Comparison of ENCODE assay signal across 24 cellular contexts in the genomic region with DNA sequence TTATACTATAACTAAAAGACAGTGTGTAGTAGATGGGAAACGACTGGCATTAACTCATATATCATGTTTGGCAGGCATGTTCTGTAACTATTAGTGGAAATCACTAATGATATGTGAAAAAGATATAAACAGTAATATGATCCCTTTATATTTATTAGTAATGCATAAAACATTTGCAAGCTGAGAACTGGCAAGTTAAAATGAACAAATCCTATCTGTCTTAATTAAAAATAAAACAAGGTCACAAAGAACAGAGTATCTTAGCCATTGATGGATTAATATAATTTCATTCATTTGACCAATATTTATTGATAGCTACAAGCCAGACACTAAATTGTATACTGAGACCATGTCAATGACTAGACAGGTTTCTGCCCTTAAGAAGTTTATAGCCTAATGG.
DNase-seq lines count a peak whose midpoint lies in the region; ATAC-seq, FAIRE-seq and TF ChIP-seq lines count a peak whose summit lies in the region.
"Had no signal": no experiment of that assay in that cellular context is flagged by ENCODE, and none has a peak within 500 bp of the region (broad histone marks: within the 10 kb centered on the region; RNA-seq: fewer than 3 reads in every experiment).

No MANE protein-coding gene starts in this region.

- 74 to 87% (median 79%) methylated on average over 1 of the region's 1 CpG for whole genome bisulfite sequencing in ovary, 3 donors

- H3K4me1 ChIP-seq in CD8-positive, alpha-beta memory T cell (ENCODE audit: insufficient read depth, low read length): no peaks in the 10 kb centered on the region
- no peaks in the 10 kb centered on the region for H3K4me1 ChIP-seq in ovary (ENCODE audit: insufficient read depth)
- H3K4me1 ChIP-seq: A549; BLaER1 treated with 17β-estradiol and CSF1 and Interleukin-3, amounts not matched to agents 10 nM and 100 nM had no signal

- H3K36me3 Mint-ChIP-seq in CD8-positive, alpha-beta memory T cell: peaks cover 0 to 3% (median 0%) of the 10 kb centered on the region in 3 donors
- no peaks in the 10 kb centered on the region for H3K36me3 Mint-ChIP-seq in activated T-cell treated with anti-CD3 and anti-CD28 coated beads, Interleukin-2, amount 50 U/mL, for 24 hours (ENCODE audit: low read depth)
- H3K36me3 Mint-ChIP-seq: CD8-positive, alpha-beta T cell had no signal

- no peak for TF ChIP-seq CTCF in ovary (IDR thresholded peaks at IDR 0.05)

- no peak for TF ChIP-seq POLR2A in ovary (IDR thresholded peaks at IDR 0.05)

- DNase-seq in CD8-positive, alpha-beta memory T cell: no peak
- DNase-seq in RCC 7860 (ENCODE audit: low spot score) (no peak), ovary (no peak), kidney tubule cell (ENCODE audit: low spot score) (no peak)
- no peak for DNase-seq in activated T-cell treated with anti-CD3 and anti-CD28 coated beads, Interleukin-2, amount 50 U/mL, for 24 hours
- DNase-seq: AML-193; Caco-2; Calu3; CD4-positive, alpha-beta T cell; CD8-positive, alpha-beta T cell; DMS79 treated with DMSO at 0.1 percent for 48 hours; GDM1 had no signal

- no peak overlapping the region for H3K27ac Mint-ChIP-seq in CD8-positive, alpha-beta memory T cell
- H3K27ac Mint-ChIP-seq in activated T-cell treated with anti-CD3 and anti-CD28 coated beads, Interleukin-2, amount 50 U/mL, for 24 hours: no peak overlapping the region
- H3K27ac Mint-ChIP-seq: B cell; CD4-positive, alpha-beta T cell; CD8-positive, alpha-beta T cell had no signal

- no peak overlapping the region for H3K4me3 ChIP-seq in CD8-positive, alpha-beta memory T cell (ENCODE audit: low read length)
- H3K4me3 ChIP-seq in ovary: no peak overlapping the region
- H3K4me3 ChIP-seq: A549; BLaER1 treated with 17β-estradiol and CSF1 and Interleukin-3, amounts not matched to agents 10 nM and 100 nM; GM12878 had no signal

- H3K9me3 Mint-ChIP-seq in CD8-positive, alpha-beta memory T cell: no peaks in the 10 kb centered on the region
- no peaks in the 10 kb centered on the region for H3K9me3 Mint-ChIP-seq in activated T-cell treated with anti-CD3 and anti-CD28 coated beads, Interleukin-2, amount 50 U/mL, for 24 hours
- H3K9me3 Mint-ChIP-seq: CD4-positive, alpha-beta T cell; CD8-positive, alpha-beta T cell had no signal

- H3K27me3 ChIP-seq in CD8-positive, alpha-beta memory T cell (ENCODE audit: insufficient read depth, low read length, poor library complexity, severe bottlenecking): no peaks in the 10 kb centered on the region
- no peaks in the 10 kb centered on the region for H3K27me3 ChIP-seq in ovary
- H3K27me3 ChIP-seq: BLaER1 treated with 17β-estradiol and CSF1 and Interleukin-3, amounts not matched to agents 10 nM and 100 nM had no signal

- H3K4me1 Mint-ChIP-seq in CD8-positive, alpha-beta memory T cell: no peaks in the 10 kb centered on the region
- H3K4me1 Mint-ChIP-seq in activated T-cell treated with anti-CD3 and anti-CD28 coated beads, Interleukin-2, amount 50 U/mL, for 24 hours (ENCODE audit: low read depth): no peaks in the 10 kb centered on the region
- H3K4me1 Mint-ChIP-seq: B cell had no signal

- peak; percentile 35 for FAIRE-seq in RCC 7860 (lab: Jason Lieb, UNC)
- FAIRE-seq: A549, D721Med, GM12878, GM12892, GM18507 had no signal

- POLR2A ChIA-PET in CD8-positive, alpha-beta memory T cell (lab: Charles Lee): no interaction called here

- TF ChIP-seq EP300 in ovary (IDR thresholded peaks at IDR 0.05): no peak

- intact Hi-C loops in ovary (cut with DNase I): no loop called here

- no peaks in the 10 kb centered on the region for H3K36me3 ChIP-seq in CD8-positive, alpha-beta memory T cell (ENCODE audit: insufficient read depth, low read length)
- H3K36me3 ChIP-seq in KOPT-K1 (ENCODE audit: insufficient read depth, low read length) (no peaks in the 10 kb centered on the region), ovary (no peaks in the 10 kb centered on the region)
- H3K36me3 ChIP-seq: BLaER1 treated with 17β-estradiol and CSF1 and Interleukin-3, amounts not matched to agents 10 nM and 100 nM had no signal

- no peaks in the 10 kb centered on the region for H3K9me3 ChIP-seq in CD8-positive, alpha-beta memory T cell (ENCODE audit: low read length)
- H3K9me3 ChIP-seq in KOPT-K1 (ENCODE audit: insufficient read depth, low read length, poor library complexity, severe bottlenecking): peaks cover 3% of the 10 kb centered on the region
- no peaks in the 10 kb centered on the region for H3K9me3 ChIP-seq in ovary
- H3K9me3 ChIP-seq: A549; BLaER1 treated with 17β-estradiol and CSF1 and Interleukin-3, amounts not matched to agents 10 nM and 100 nM; Caco-2 had no signal

- ATAC-seq in SK-N-SH treated with all-trans-retinoic acid at 6 μM for 48 hours (no peak), GM21528 (IDR thresholded peaks at IDR 0.05; ENCODE audit: low FRiP score, unreplicated experiment) (no peak)
- ATAC-seq: A549; CD8-positive, alpha-beta T cell; GM12878 had no signal

- H3K27me3 Mint-ChIP-seq in CD8-positive, alpha-beta memory T cell: no peaks in the 10 kb centered on the region
- no peaks in the 10 kb centered on the region for H3K27me3 Mint-ChIP-seq in activated T-cell treated with anti-CD3 and anti-CD28 coated beads, Interleukin-2, amount 50 U/mL, for 24 hours
- H3K27me3 Mint-ChIP-seq: B cell; CD4-positive, alpha-beta T cell had no signal

- H3K27ac ChIP-seq in CD8-positive, alpha-beta memory T cell (ENCODE audit: low read depth, low read length): peak overlapping the region; percentile 62
- H3K27ac ChIP-seq in KOPT-K1 (ENCODE audit: low read depth, low read length, poor library complexity, severe bottlenecking) (peak overlapping the region; percentile 53), ovary (no peak overlapping the region)
- H3K27ac ChIP-seq: 22Rv1; A549; BLaER1 treated with 17β-estradiol and CSF1 and Interleukin-3, amounts not matched to agents 10 nM and 100 nM; C4-2B had no signal

- no peak overlapping the region for H3K4me3 Mint-ChIP-seq in CD8-positive, alpha-beta memory T cell
- H3K4me3 Mint-ChIP-seq in activated T-cell treated with anti-CD3 and anti-CD28 coated beads, Interleukin-2, amount 50 U/mL, for 24 hours: no peak overlapping the region
- H3K4me3 Mint-ChIP-seq: B cell; CD4-positive, alpha-beta T cell; CD8-positive, alpha-beta T cell had no signal

- CTCF ChIA-PET in CD8-positive, alpha-beta memory T cell (lab: Charles Lee): no interaction called here

TF ChIP-seq in SK-N-SH treated with all-trans-retinoic acid at 6 μM for 48 hours, 23 proteins besides CTCF, POLR2A, EP300 and RAD21 (continues in another document):
- TF ChIP-seq PPARA (CRISPR knock-in tag; IDR thresholded peaks at IDR 0.05; ENCODE audit: borderline replicate concordance) (no peak), GLIS3 (CRISPR knock-in tag; IDR thresholded peaks at IDR 0.05) (no peak), CSDC2 (CRISPR knock-in tag; IDR thresholded peaks at IDR 0.05) (no peak), ZNF8 (CRISPR knock-in tag; IDR thresholded peaks at IDR 0.05) (no peak), TCF4 (CRISPR knock-in tag; IDR thresholded peaks at IDR 0.05; ENCODE audit: borderline replicate concordance) (no peak), ISL1 (CRISPR knock-in tag; IDR thresholded peaks at IDR 0.05) (no peak), ZNF565 (CRISPR knock-in tag; conservative IDR thresholded peaks at IDR 0.05; ENCODE audit: low read depth) (no peak), RARB (CRISPR knock-in tag; IDR thresholded peaks at IDR 0.05) (peak; percentile 77; the same call in 1 of the 2 replicates), TOX (CRISPR knock-in tag; IDR thresholded peaks at IDR 0.05; ENCODE audit: borderline replicate concordance) (peak; percentile 94), ZC3H10 (CRISPR knock-in tag; IDR thresholded peaks at IDR 0.05) (peak; percentile 77)
- TF ChIP-seq, protein P1, sequence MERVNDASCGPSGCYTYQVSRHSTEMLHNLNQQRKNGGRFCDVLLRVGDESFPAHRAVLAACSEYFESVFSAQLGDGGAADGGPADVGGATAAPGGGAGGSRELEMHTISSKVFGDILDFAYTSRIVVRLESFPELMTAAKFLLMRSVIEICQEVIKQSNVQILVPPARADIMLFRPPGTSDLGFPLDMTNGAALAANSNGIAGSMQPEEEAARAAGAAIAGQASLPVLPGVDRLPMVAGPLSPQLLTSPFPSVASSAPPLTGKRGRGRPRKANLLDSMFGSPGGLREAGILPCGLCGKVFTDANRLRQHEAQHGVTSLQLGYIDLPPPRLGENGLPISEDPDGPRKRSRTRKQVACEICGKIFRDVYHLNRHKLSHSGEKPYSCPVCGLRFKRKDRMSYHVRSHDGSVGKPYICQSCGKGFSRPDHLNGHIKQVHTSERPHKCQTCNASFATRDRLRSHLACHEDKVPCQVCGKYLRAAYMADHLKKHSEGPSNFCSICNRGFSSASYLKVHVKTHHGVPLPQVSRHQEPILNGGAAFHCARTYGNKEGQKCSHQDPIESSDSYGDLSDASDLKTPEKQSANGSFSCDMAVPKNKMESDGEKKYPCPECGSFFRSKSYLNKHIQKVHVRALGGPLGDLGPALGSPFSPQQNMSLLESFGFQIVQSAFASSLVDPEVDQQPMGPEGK (CRISPR knock-in tag; IDR thresholded peaks at IDR 0.05; ENCODE audit: borderline replicate concordance): no peak
- TF ChIP-seq, protein P2, sequence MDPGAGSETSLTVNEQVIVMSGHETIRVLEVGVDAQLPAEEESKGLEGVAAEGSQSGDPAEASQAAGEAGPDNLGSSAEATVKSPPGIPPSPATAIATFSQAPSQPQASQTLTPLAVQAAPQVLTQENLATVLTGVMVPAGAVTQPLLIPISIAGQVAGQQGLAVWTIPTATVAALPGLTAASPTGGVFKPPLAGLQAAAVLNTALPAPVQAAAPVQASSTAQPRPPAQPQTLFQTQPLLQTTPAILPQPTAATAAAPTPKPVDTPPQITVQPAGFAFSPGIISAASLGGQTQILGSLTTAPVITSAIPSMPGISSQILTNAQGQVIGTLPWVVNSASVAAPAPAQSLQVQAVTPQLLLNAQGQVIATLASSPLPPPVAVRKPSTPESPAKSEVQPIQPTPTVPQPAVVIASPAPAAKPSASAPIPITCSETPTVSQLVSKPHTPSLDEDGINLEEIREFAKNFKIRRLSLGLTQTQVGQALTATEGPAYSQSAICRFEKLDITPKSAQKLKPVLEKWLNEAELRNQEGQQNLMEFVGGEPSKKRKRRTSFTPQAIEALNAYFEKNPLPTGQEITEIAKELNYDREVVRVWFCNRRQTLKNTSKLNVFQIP (CRISPR knock-in tag; IDR thresholded peaks at IDR 0.05; ENCODE audit: borderline replicate concordance, low read depth): no peak; the same call in 1 of the 2 replicates
- TF ChIP-seq, protein P3, sequence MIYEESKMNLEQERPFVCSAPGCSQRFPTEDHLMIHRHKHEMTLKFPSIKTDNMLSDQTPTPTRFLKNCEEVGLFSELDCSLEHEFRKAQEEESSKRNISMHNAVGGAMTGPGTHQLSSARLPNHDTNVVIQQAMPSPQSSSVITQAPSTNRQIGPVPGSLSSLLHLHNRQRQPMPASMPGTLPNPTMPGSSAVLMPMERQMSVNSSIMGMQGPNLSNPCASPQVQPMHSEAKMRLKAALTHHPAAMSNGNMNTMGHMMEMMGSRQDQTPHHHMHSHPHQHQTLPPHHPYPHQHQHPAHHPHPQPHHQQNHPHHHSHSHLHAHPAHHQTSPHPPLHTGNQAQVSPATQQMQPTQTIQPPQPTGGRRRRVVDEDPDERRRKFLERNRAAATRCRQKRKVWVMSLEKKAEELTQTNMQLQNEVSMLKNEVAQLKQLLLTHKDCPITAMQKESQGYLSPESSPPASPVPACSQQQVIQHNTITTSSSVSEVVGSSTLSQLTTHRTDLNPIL (CRISPR knock-in tag; IDR thresholded peaks at IDR 0.05; ENCODE audit: low read depth): no peak

Comparison
In these comparisons a context has a peak if more than half of its experiments do, and no peak if none do; other contexts are left out.
1. H3K27ac ChIP-seq: peak in CD8-positive, alpha-beta memory T cell (single experiment) and KOPT-K1 (single experiment); none in ovary (0 of 2).